Comparison of ENCODE assay signal across 27 cellular contexts in genomic region chr21:31650930-31651329, GRCh38.
"Had no signal": no experiment of that assay in that cellular context is flagged by ENCODE, and none has a peak within 500 bp of the region (broad histone marks: within the 10 kb centered on the region; RNA-seq: fewer than 3 reads in every experiment).

No MANE protein-coding gene starts in this region.

- H3K9me3 ChIP-seq: colonic mucosa, esophagus muscularis mucosa, esophagus squamous epithelium, gastrocnemius medialis, gastroesophageal sphincter had no signal

- DNase-seq: colonic mucosa; cortex of kidney; dermis blood vessel endothelial cell; dorsolateral prefrontal cortex; effector CD4-positive, alpha-beta T cell; effector CD8-positive, alpha-beta T cell; effector memory CD4-positive, alpha-beta T cell; effector memory CD8-positive, alpha-beta T cell; erythroblast; esophagus squamous epithelium; foreskin fibroblast; foreskin keratinocyte; foreskin melanocyte; gastrocnemius medialis; glutamatergic neuron; head of caudate nucleus; heart left ventricle; heart right ventricle had no signal

- H3K4me3 ChIP-seq: colonic mucosa, coronary artery, dorsolateral prefrontal cortex, esophagus muscularis mucosa, esophagus squamous epithelium, gastrocnemius medialis, gastroesophageal sphincter, heart left ventricle, heart right ventricle, hepatocyte had no signal

- ATAC-seq: effector memory CD8-positive, alpha-beta T cell; esophagus mucosa; foreskin keratinocyte; gastrocnemius medialis; gastroesophageal sphincter; heart left ventricle; heart right ventricle had no signal

- H3K27ac ChIP-seq: colonic mucosa, coronary artery, dorsolateral prefrontal cortex, epithelial cell of prostate, esophagus muscularis mucosa, esophagus squamous epithelium, foreskin keratinocyte, gastrocnemius medialis, gastroesophageal sphincter, heart left ventricle, heart right ventricle, hepatocyte had no signal

- H3K27me3 ChIP-seq: colonic mucosa, dorsolateral prefrontal cortex, esophagus muscularis mucosa, esophagus squamous epithelium, foreskin keratinocyte, gastrocnemius medialis, gastroesophageal sphincter, heart left ventricle, heart right ventricle, hepatocyte had no signal

- FAIRE-seq: endometrium, endothelial cell of umbilical vein, frontal cortex had no signal

- H3K4me2 ChIP-seq: hepatocyte had no signal

- H2AFZ ChIP-seq: hepatocyte had no signal

- H3K79me2 ChIP-seq: hepatocyte had no signal

- H3K36me3 ChIP-seq: colonic mucosa, esophagus muscularis mucosa, esophagus squamous epithelium, gastrocnemius medialis, gastroesophageal sphincter, heart left ventricle, heart right ventricle had no signal

- H3K4me1 ChIP-seq: colonic mucosa, esophagus muscularis mucosa, esophagus squamous epithelium, foreskin keratinocyte, gastrocnemius medialis, gastroesophageal sphincter, heart left ventricle, heart right ventricle had no signal
